ENCODE assay signal across 10 cellular contexts in the genomic region with DNA sequence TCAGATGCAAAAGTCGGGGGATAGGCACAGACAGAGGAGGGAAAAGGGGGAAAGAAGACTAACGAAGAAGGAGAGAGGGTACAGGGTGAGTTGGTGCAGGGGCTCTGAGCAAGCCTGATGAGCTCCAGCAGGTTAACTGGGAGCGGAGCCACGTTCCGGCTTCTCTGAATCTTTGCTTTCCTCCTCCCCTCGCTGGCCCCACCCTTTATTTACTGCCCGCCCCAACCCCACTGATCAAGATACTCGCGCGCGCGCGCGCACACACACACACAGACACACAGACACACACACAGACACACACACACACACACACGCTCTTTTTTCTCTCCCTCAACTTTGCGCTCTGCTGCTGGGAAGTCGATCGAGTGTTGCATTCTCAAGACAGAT. TPM values are rescaled to one million over a fixed set of nuclear protein-coding genes. Genes with fewer than 3 reads are reported as not detected.
DNase-seq lines count a peak whose midpoint lies in the region; ATAC-seq and TF ChIP-seq lines count a peak whose summit lies in the region.
"Had no signal": no experiment of that assay in that cellular context is flagged by ENCODE, and none has a peak within 500 bp of the region (broad histone marks: within the 10 kb centered on the region; RNA-seq: fewer than 3 reads in every experiment).

Gene GRIK1, minus strand, starts transcription at position 138 of the 387 bp plus-strand sequence.

- H3F3A ChIP-seq in GM23248 (ENCODE audit: insufficient read depth), result no peaks in the 10 kb centered on the region
- no peaks in the 10 kb centered on the region for H3F3A ChIP-seq in neural progenitor cell (ENCODE audit: low read depth)

- peak within 1 kb of the TSS; percentile 57 for H3K4me2 ChIP-seq in GM23248 (ENCODE audit: unreplicated experiment)
- peak within 1 kb of the TSS; percentile 98 for H3K4me2 ChIP-seq in neural progenitor cell

- H3K4me1 Mint-ChIP-seq in neural progenitor cell, result peaks cover 13% of the 10 kb centered on the region

- H3K4me3 Mint-ChIP-seq in neural progenitor cell, result peak within 1 kb of the TSS; percentile 90

- H3K4me1 ChIP-seq in GM23248 (ENCODE audit: insufficient read depth) (no peaks in the 10 kb centered on the region), NT2/D1 (ENCODE audit: insufficient read depth, insufficient read length) (no peaks in the 10 kb centered on the region), neural progenitor cell (no peaks in the 10 kb centered on the region), BE2C (no peaks in the 10 kb centered on the region)

- no peak for TF ChIP-seq CTCF in neural progenitor cell (IDR thresholded peaks at IDR 0.05)
- no peak for TF ChIP-seq CTCF in BE2C (IDR thresholded peaks at IDR 0.05; ENCODE audit: low read depth, low read length)

- no peaks in the 10 kb centered on the region for H3K9me3 ChIP-seq in GM23248 (ENCODE audit: low read depth)
- H3K9me3 ChIP-seq in NT2/D1 (ENCODE audit: insufficient read depth, low read length), result 0 out of 2 replicates have a peak, but pooled peaks cover 5% of the 10 kb centered on the region
- no peaks in the 10 kb centered on the region for H3K9me3 ChIP-seq in neural progenitor cell (ENCODE audit: low read depth)
- H3K9me3 ChIP-seq in BE2C, result no peaks in the 10 kb centered on the region

- peaks cover 14% of the 10 kb centered on the region for H3K27me3 Mint-ChIP-seq in neural progenitor cell (ENCODE audit: insufficient read depth, low read depth)

- H3K4me3 ChIP-seq in GM23248, result peak within 1 kb of the TSS; percentile 53
- H3K4me3 ChIP-seq in NT2/D1 (ENCODE audit: insufficient read length, low read depth), result peak within 1 kb of the TSS; percentile 77
- H3K4me3 ChIP-seq in neural progenitor cell, result peak within 1 kb of the TSS; percentile 65
- no peak within 1 kb of the TSS for H3K4me3 ChIP-seq in BE2C (ENCODE audit: low read depth, low read length)

- H3K9me2 ChIP-seq in GM23248 (ENCODE audit: insufficient read depth), result no peaks in the 10 kb centered on the region

- H4K20me1 ChIP-seq in GM23248 (ENCODE audit: insufficient read depth) (no peaks in the 10 kb centered on the region), neural progenitor cell (ENCODE audit: low read depth) (no peaks in the 10 kb centered on the region)

- H3K36me3 Mint-ChIP-seq in neural progenitor cell, result no peaks in the 10 kb centered on the region

- TF ChIP-seq POLR2A in GM18505 (IDR thresholded peaks at IDR 0.05; ENCODE audit: borderline replicate concordance, extremely low read depth, insufficient read depth, insufficient read length), result no peak

- no peak within 1 kb of the TSS for H3K27ac ChIP-seq in GM23248
- H3K27ac ChIP-seq in neural progenitor cell, result no peak within 1 kb of the TSS

- no peaks in the 10 kb centered on the region for H3K79me2 ChIP-seq in GM23248 (ENCODE audit: insufficient read depth)
- no peaks in the 10 kb centered on the region for H3K79me2 ChIP-seq in neural progenitor cell (ENCODE audit: low read depth)

- H3K27ac Mint-ChIP-seq in neural progenitor cell, result peak within 1 kb of the TSS; percentile 21

- H3K27me3 ChIP-seq in GM23248 (replicated peaks; ENCODE audit: insufficient read depth) (peaks cover 54% of the 10 kb centered on the region), NT2/D1 (ENCODE audit: insufficient read depth, insufficient read length) (peaks cover 63% of the 10 kb centered on the region), neural progenitor cell (peaks cover 86% of the 10 kb centered on the region), BE2C (peaks cover 21% of the 10 kb centered on the region)

- ATAC-seq in HG02798 (IDR thresholded peaks at IDR 0.05; ENCODE audit: poor library complexity, unreplicated experiment) (no peak), GM18505 (IDR thresholded peaks at IDR 0.05; ENCODE audit: unreplicated experiment) (no peak)
- ATAC-seq: Panc1 had no signal

- WGBS in GM23248 (ENCODE audit: low coverage in 1 of 2, low lambda C conversion rate in 2 of 2, missing lambda C conversion rate in 2 of 2), 2 experiments, result 4 to 7% methylated on average over 14 to 18 of the region's 18 CpGs

- H3K9ac ChIP-seq in GM23248 (no peak within 1 kb of the TSS), NT2/D1 (ENCODE audit: insufficient read length, low read depth) (peak within 1 kb of the TSS; percentile 78), neural progenitor cell (no peak within 1 kb of the TSS)

- H3K9me3 Mint-ChIP-seq in neural progenitor cell, result peaks cover 1% of the 10 kb centered on the region

- peak within 1 kb of the TSS; percentile 51 for H2AFZ ChIP-seq in GM23248
- H2AFZ ChIP-seq in neural progenitor cell (replicated peaks), result peak within 1 kb of the TSS; percentile 88

- in situ Hi-C loops in GM23248 (cut with MboI), result no loop called here

- peak; percentile 5 for DNase-seq in GM23248
- no peak for DNase-seq in NT2/D1 (ENCODE audit: low read depth, low spot score)
- peak; percentile 19 for DNase-seq in fibroblast of gingiva (ENCODE audit: low read depth)
- peak; percentile 60 for DNase-seq in neural progenitor cell (ENCODE audit: low spot score)
- DNase-seq in BE2C, result no peak
- DNase-seq in DMS79 (lab: John Stamatoyannopoulos, UW), result no peak
- DNase-seq: activated CD8-positive, alpha-beta memory T cell treated with anti-CD3 and anti-CD28 coated beads, Interleukin-2, amount 50 U/mL, for 4 hours had no signal

- H3K36me3 ChIP-seq in GM23248 (ENCODE audit: low read depth) (no peaks in the 10 kb centered on the region), NT2/D1 (ENCODE audit: insufficient read depth, insufficient read length, low read length) (no peaks in the 10 kb centered on the region), neural progenitor cell (no peaks in the 10 kb centered on the region), BE2C (no peaks in the 10 kb centered on the region)

RNA-seq across cellular contexts. Expression of gene GRIK1, which starts in this region (rescaled TPM):
- total RNA-seq in GM23248 (2014; rRNA removed; shearing (Covaris generic)), result not detected in 2 replicates
- polyA plus RNA-seq in GM23248 (2016; fragmentation: Nextera tagmentation; extraction: Ambion mirVana), result not detected in 2 replicates
- total RNA-seq in neural progenitor cell (ENCODE audit: low replicate concordance), result 0.37 and 1.6 TPM in 2 replicates
- not detected for polyA plus RNA-seq in BE2C (2012; ENCODE audit: insufficient read depth, insufficient read length, low read depth)

Comparison
In these comparisons a context has a peak if more than half of its experiments do, and no peak if none do; other contexts are left out.
1. Peak in DNase-seq, H3K4me3 ChIP-seq and H3K4me2 ChIP-seq in GM23248; RNA of the gene not detected or under 1 TPM.
2. DNase-seq: peak in fibroblast of gingiva (single experiment) and neural progenitor cell (single experiment); none in NT2/D1 (single experiment), BE2C (single experiment) and DMS79 (single experiment).